In the genomic region with DNA sequence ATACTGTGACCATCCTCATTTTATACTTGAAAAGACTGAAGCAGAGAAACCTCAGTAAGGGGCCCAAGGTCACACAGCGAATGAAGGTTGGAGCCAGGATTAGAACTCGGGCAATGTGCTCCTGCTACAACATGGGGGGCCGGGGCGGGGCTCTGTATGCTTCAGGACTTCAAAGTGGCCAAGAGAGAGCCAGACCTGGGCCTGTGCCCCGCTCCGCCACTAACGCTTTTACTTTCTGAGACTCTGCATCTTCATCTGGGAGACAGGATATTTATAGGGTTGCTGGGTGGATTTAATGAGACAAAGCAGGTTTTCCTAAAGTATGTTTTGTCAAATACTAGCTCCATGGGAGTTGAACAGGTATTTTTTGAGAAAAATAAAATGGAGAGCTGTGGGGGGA, we compare ENCODE assay signal across 14 cellular contexts. TPM values are rescaled to one million over a fixed set of nuclear protein-coding genes. Genes with fewer than 3 reads are reported as not detected.
"Had no signal": no experiment of that assay in that cellular context is flagged by ENCODE, and none has a peak within 500 bp of the region (broad histone marks: within the 10 kb centered on the region; RNA-seq: fewer than 3 reads in every experiment).

No MANE protein-coding gene starts in this region.

- DNase-seq: activated CD4-positive, alpha-beta T cell treated with anti-CD3 and anti-CD28 coated beads for 36 hours; activated CD8-positive, alpha-beta memory T cell treated with anti-CD3 and anti-CD28 coated beads, Interleukin-2, amount 50 U/mL, for 4 hours; activated CD8-positive, alpha-beta T cell treated with anti-CD3 and anti-CD28 coated beads for 36 hours; activated T-cell treated with anti-CD3 and anti-CD28 coated beads, Interleukin-2, amount 50 U/mL, for 72 hours; effector memory CD8-positive, alpha-beta T cell; naive thymus-derived CD4-positive, alpha-beta T cell; stimulated activated CD4-positive, alpha-beta T cell treated with anti-CD3 and anti-CD28 coated beads, Interleukin-12 subunit alpha, Interleukin-12 subunit beta, amount 100 ng/mL, for 4 hours; stimulated activated naive CD4-positive, alpha-beta T cell treated with Interleukin-2 at 50 U/mL for 16 hours; T-helper 9 cell; testis; uterus had no signal

- H3K4me1 ChIP-seq: colonic mucosa, right lobe of liver, uterus had no signal

- H3K4me3 ChIP-seq: colonic mucosa, right lobe of liver, testis, uterus had no signal

- H3K9me3 ChIP-seq: colonic mucosa, right lobe of liver, testis, uterus had no signal

- H3K27me3 ChIP-seq: colonic mucosa, right lobe of liver, testis, uterus had no signal

- ATAC-seq: activated CD4-positive, alpha-beta T cell treated with anti-CD3 and anti-CD28 coated beads for 36 hours; activated CD8-positive, alpha-beta T cell treated with anti-CD3 and anti-CD28 coated beads for 36 hours; activated T-cell treated with anti-CD3 and anti-CD28 coated beads, Interleukin-2, amount 50 U/mL, for 72 hours; effector memory CD8-positive, alpha-beta T cell had no signal

- H3K36me3 ChIP-seq: colonic mucosa, right lobe of liver, uterus had no signal

- H3K27ac ChIP-seq: colonic mucosa, epithelial cell of prostate, uterus had no signal

RNA-seq across cellular contexts. Expression of a gene that starts 33.9 kb away (rescaled TPM):
- total RNA-seq: activated CD4-positive, alpha-beta T cell treated with anti-CD3 and anti-CD28 coated beads for 36 hours; activated CD8-positive, alpha-beta T cell treated with anti-CD3 and anti-CD28 coated beads for 36 hours; activated T-cell treated with anti-CD3 and anti-CD28 coated beads, Interleukin-2, amount 50 U/mL, for 72 hours; naive thymus-derived CD4-positive, alpha-beta T cell had no signal
